In the genomic region with DNA sequence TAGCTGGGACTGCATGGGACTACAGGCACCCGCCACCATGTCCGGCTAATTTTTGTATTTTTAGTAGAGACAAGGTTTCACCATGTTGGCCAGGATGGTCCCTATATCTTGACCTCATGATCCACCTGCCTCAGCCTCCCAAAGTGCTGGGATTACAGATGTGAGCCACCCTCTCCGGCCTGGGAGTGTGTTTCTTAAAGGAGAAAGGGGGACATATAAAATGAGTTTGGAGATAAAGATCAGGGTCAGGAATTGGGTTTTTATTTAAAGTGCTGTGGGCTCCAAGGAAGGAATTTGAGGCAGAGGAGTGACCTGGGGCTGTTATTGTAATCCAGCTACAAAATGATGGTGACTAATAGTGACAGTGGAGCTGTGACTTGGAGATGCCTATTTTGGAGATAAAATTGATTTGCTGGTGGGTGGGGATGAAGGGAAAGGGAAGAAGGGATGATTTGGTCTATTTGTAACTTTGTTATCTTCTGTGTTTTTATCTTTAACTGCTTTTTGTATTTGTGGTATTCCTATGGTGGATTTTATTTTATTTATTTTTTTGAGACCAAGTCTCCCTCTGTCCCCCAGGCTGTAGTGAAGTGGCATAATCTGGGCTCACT, we compare ENCODE assay signal across 15 cellular contexts. TPM values are rescaled to one million over a fixed set of nuclear protein-coding genes. Genes with fewer than 3 reads are reported as not detected.
DNase-seq lines count a peak whose midpoint lies in the region; ATAC-seq and TF ChIP-seq lines count a peak whose summit lies in the region.
"Had no signal": no experiment of that assay in that cellular context is flagged by ENCODE, and none has a peak within 500 bp of the region (broad histone marks: within the 10 kb centered on the region; RNA-seq: fewer than 3 reads in every experiment).

No MANE protein-coding gene starts in this region.

- no peak for DNase-seq in activated T-cell treated with anti-CD3 and anti-CD28 coated beads, Interleukin-2, amount 50 U/mL, for 4 hours
- DNase-seq in activated T-cell treated with anti-CD3 and anti-CD28 coated beads, Interleukin-2, amount 50 U/mL, for 1 hour, result no peak
- DNase-seq in PC-3, result peak; percentile 38
- no peak for DNase-seq in cerebellar cortex (ENCODE audit: low spot score)
- DNase-seq: dermis blood vessel endothelial cell, NCI-H1417, Peyer's patch, psoas muscle had no signal

- peaks cover 20% of the 10 kb centered on the region for H3K36me3 Mint-ChIP-seq in activated T-cell treated with anti-CD3 and anti-CD28 coated beads, Interleukin-2, amount 50 U/mL, for 4 hours (ENCODE audit: insufficient read depth)
- peaks cover 45% of the 10 kb centered on the region for H3K36me3 Mint-ChIP-seq in dendritic cell treated with granulocyte-macrophage colony-stimulating factor and Interleukin-4, amounts not matched to agents 40 ng/mL and 50 ng/mL, for 4 days (ENCODE audit: low read depth)

- POLR2A ChIA-PET in PC-3 (lab: Charles Lee; ENCODE audit: unreplicated experiment), result no interaction called here

- CTCF ChIA-PET in PC-3 (lab: Charles Lee), result interaction anchor here (1.8 kb wide), 1 partner anchor 36 kb away, joined by 7 read pairs; no protein-coding TSS in a partner anchor

- H3K36me3 ChIP-seq in PC-3 (ENCODE audit: low read depth, low read length) (peaks cover 7% of the 10 kb centered on the region), skeletal muscle satellite cell (ENCODE audit: insufficient read depth, low read length) (peaks cover 5% of the 10 kb centered on the region)
- H3K36me3 ChIP-seq: Peyer's patch, vagina had no signal

- H3K27ac Mint-ChIP-seq in dendritic cell treated with granulocyte-macrophage colony-stimulating factor and Interleukin-4, amounts not matched to agents 40 ng/mL and 50 ng/mL, for 4 days, result peak overlapping the region; percentile 47

- H3K4me3 ChIP-seq in PC-3 (ENCODE audit: low read length) (no peak overlapping the region), skeletal muscle satellite cell (ENCODE audit: low read length) (no peak overlapping the region)
- H3K4me3 ChIP-seq: vagina had no signal

- H3K4me1 ChIP-seq in PC-3 (ENCODE audit: insufficient read depth, low read length), result peaks cover 14% of the 10 kb centered on the region
- H3K4me1 ChIP-seq in skeletal muscle satellite cell (ENCODE audit: control insufficient read depth, insufficient read depth, low read length), result peaks cover 16% of the 10 kb centered on the region

- peak overlapping the region; percentile 56; the same call in 1 of the 2 replicates for H3K4me2 ChIP-seq in PC-3 (ENCODE audit: low read length)
- peak overlapping the region; percentile 20 for H3K4me2 ChIP-seq in skeletal muscle satellite cell (ENCODE audit: low read length)

- intact Hi-C loops in PC-3 (cut with micrococcal nuclease), result no loop called here
- intact Hi-C loops in dendritic cell treated with granulocyte-macrophage colony-stimulating factor and Interleukin-4, amounts not matched to agents 40 ng/mL and 50 ng/mL, for 4 days (cut with micrococcal nuclease), result no loop called here

- no peaks in the 10 kb centered on the region for H3K9me3 Mint-ChIP-seq in activated T-cell treated with anti-CD3 and anti-CD28 coated beads, Interleukin-2, amount 50 U/mL, for 4 hours
- no peaks in the 10 kb centered on the region for H3K9me3 Mint-ChIP-seq in dendritic cell treated with granulocyte-macrophage colony-stimulating factor and Interleukin-4, amounts not matched to agents 40 ng/mL and 50 ng/mL, for 4 days

- peaks cover 56% of the 10 kb centered on the region for H3K4me1 Mint-ChIP-seq in activated T-cell treated with anti-CD3 and anti-CD28 coated beads, Interleukin-2, amount 50 U/mL, for 4 hours (ENCODE audit: low read depth)
- peaks cover 69% of the 10 kb centered on the region for H3K4me1 Mint-ChIP-seq in dendritic cell treated with granulocyte-macrophage colony-stimulating factor and Interleukin-4, amounts not matched to agents 40 ng/mL and 50 ng/mL, for 4 days (ENCODE audit: low read depth)

- H3F3A ChIP-seq in PC-3 (ENCODE audit: low read length, unreplicated experiment), result no peaks in the 10 kb centered on the region

- no peak for TF ChIP-seq CTCF in PC-3 (conservative IDR thresholded peaks at IDR 0.05; ENCODE audit: low read depth, low read length)

- H3K9me3 ChIP-seq in PC-3 (ENCODE audit: low read length) (no peaks in the 10 kb centered on the region), skeletal muscle satellite cell (replicated peaks; ENCODE audit: low read length) (no peaks in the 10 kb centered on the region)
- H3K9me3 ChIP-seq: Peyer's patch, psoas muscle, vagina had no signal

- peaks cover 68% of the 10 kb centered on the region for H4K20me1 ChIP-seq in PC-3 (ENCODE audit: low read length)

- ATAC-seq in activated T-cell treated with anti-CD3 and anti-CD28 coated beads, Interleukin-2, amount 50 U/mL, for 4 hours, result no peak
- ATAC-seq in PC-3, result 0 out of 2 replicates have a peak, but pooled peaks have one; percentile 25
- ATAC-seq in GM21723 (IDR thresholded peaks at IDR 0.05; ENCODE audit: unreplicated experiment), result no peak
- no peak for ATAC-seq in HG02642 (IDR thresholded peaks at IDR 0.05; ENCODE audit: poor library complexity, unreplicated experiment)
- ATAC-seq: psoas muscle had no signal

- peaks cover 100% of the 10 kb centered on the region for H3K79me2 ChIP-seq in PC-3 (ENCODE audit: low read length)

- H3K27ac ChIP-seq in PC-3 (ENCODE audit: low read length), result no peak overlapping the region
- H3K27ac ChIP-seq: Peyer's patch, psoas muscle, vagina had no signal

- BruUV-seq in PC-3 (replicated peaks; lab: Mats Ljungman, UMichigan), result no TSS peak

- H3K9ac ChIP-seq in PC-3 (ENCODE audit: low read length), result no peak overlapping the region
- no peak overlapping the region for H3K9ac ChIP-seq in skeletal muscle satellite cell (ENCODE audit: low read depth, low read length)

- peak overlapping the region; percentile 56 for H3K4me3 Mint-ChIP-seq in activated T-cell treated with anti-CD3 and anti-CD28 coated beads, Interleukin-2, amount 50 U/mL, for 4 hours
- no peak overlapping the region for H3K4me3 Mint-ChIP-seq in dendritic cell treated with granulocyte-macrophage colony-stimulating factor and Interleukin-4, amounts not matched to agents 40 ng/mL and 50 ng/mL, for 4 days

- no peak overlapping the region for H2AFZ ChIP-seq in PC-3 (ENCODE audit: low read length)

- no peaks in the 10 kb centered on the region for H3K27me3 Mint-ChIP-seq in activated T-cell treated with anti-CD3 and anti-CD28 coated beads, Interleukin-2, amount 50 U/mL, for 4 hours (ENCODE audit: low read depth)
- H3K27me3 Mint-ChIP-seq in dendritic cell treated with granulocyte-macrophage colony-stimulating factor and Interleukin-4, amounts not matched to agents 40 ng/mL and 50 ng/mL, for 4 days, result no peaks in the 10 kb centered on the region

- no peaks in the 10 kb centered on the region for H3K27me3 ChIP-seq in PC-3 (ENCODE audit: low read length)
- no peaks in the 10 kb centered on the region for H3K27me3 ChIP-seq in skeletal muscle satellite cell (ENCODE audit: control insufficient read depth, insufficient read depth, low read length)
- H3K27me3 ChIP-seq: Peyer's patch, vagina had no signal

- H3K9me2 ChIP-seq in PC-3 (replicated peaks; ENCODE audit: low read length), result no peaks in the 10 kb centered on the region

RNA-seq across cellular contexts. Expression of a gene that starts 5.0 kb away (rescaled TPM):
- 10 to 100 TPM; 82.9 to 90.5 (median 89.2) TPM for total RNA-seq in activated T-cell treated with anti-CD3 and anti-CD28 coated beads, Interleukin-2, amount 50 U/mL, for 4 hours
- total RNA-seq in PC-3 (2014; rRNA removed), result 35.4 and 36.2 TPM in 2 replicates
- 36.2 and 45.0 TPM in 2 replicates for total RNA-seq in skeletal muscle satellite cell (2012; rRNA removed)

RNA-seq across cellular contexts. Expression of a gene that starts 44.8 kb away (rescaled TPM):
- under 1 TPM; 0.30 to 0.78 (median 0.47) TPM for total RNA-seq in activated T-cell treated with anti-CD3 and anti-CD28 coated beads, Interleukin-2, amount 50 U/mL, for 4 hours
- 0.98 and 1.5 TPM in 2 replicates for total RNA-seq in PC-3 (2014; rRNA removed)
- total RNA-seq in skeletal muscle satellite cell (2012; rRNA removed), result 0.22 and 0.76 TPM in 2 replicates
- total RNA-seq: lung microvascular endothelial cell; T-helper 1 cell treated with Interleukin-12 subunit alpha and Interleukin-12 subunit beta and Interleukin-4 antibody, amounts not matched to agents 30 ng/mL and 1 ng/mL, for 36 hours; vagina had no signal

RNA-seq across cellular contexts. Expression of a gene that starts 59.9 kb away (rescaled TPM):
- total RNA-seq in activated T-cell treated with anti-CD3 and anti-CD28 coated beads, Interleukin-2, amount 50 U/mL, for 4 hours, result 10 to 100 TPM; 82.4 to 96.6 (median 84.7) TPM
- total RNA-seq in PC-3 (2014; rRNA removed), result 41.0 and 49.3 TPM in 2 replicates
- total RNA-seq in skeletal muscle satellite cell (2012; rRNA removed), result 37.3 and 45.4 TPM in 2 replicates
